ENCODE assay signal across 1 cellular context in genomic region chr20:50992733-50993457, GRCh38.
TF ChIP-seq lines count a peak whose summit lies in the region.

No MANE protein-coding gene starts in this region.

TF ChIP-seq in IMR-90, 13 proteins besides CTCF, POLR2A, EP300 and RAD21:
- TF ChIP-seq USF2 (IDR thresholded peaks at IDR 0.05; ENCODE audit: low read depth, low read length) (peak; percentile 78), MAZ (IDR thresholded peaks at IDR 0.05; ENCODE audit: borderline replicate concordance, low read depth, low read length) (no peak), FOS (IDR thresholded peaks at IDR 0.05; ENCODE audit: low read depth, low read length) (no peak), MXI1 (IDR thresholded peaks at IDR 0.05; ENCODE audit: borderline replicate concordance, low read depth, low read length) (no peak), MAFK (IDR thresholded peaks at IDR 0.05; ENCODE audit: low read depth, low read length) (no peak), SMC3 (IDR thresholded peaks at IDR 0.05; ENCODE audit: low read depth, low read length) (peak; percentile 74)
